ENCODE assay signal across 17 cellular contexts in genomic region chr18:24560511-24560981, GRCh38.
A peak's percentile ranks its signal among the peaks of the same experiment; 100 is the strongest.
DNase-seq lines count a peak whose midpoint lies in the region; ATAC-seq and TF ChIP-seq lines count a peak whose summit lies in the region.
"Had no signal": no experiment of that assay in that cellular context is flagged by ENCODE, and none has a peak within 500 bp of the region (broad histone marks: within the 10 kb centered on the region; RNA-seq: fewer than 3 reads in every experiment).

No MANE protein-coding gene starts in this region.

- H3K79me2 ChIP-seq in GM23338 (replicated peaks; ENCODE audit: insufficient read depth) (no peaks in the 10 kb centered on the region), trophoblast cell (ENCODE audit: control insufficient read depth, insufficient read depth, low read length, poor library complexity) (no peaks in the 10 kb centered on the region)
- H3K79me2 ChIP-seq: parathyroid adenoma had no signal

- H3K27ac ChIP-seq in GM23338 (ENCODE audit: low read depth) = no peak overlapping the region
- peak overlapping the region; percentile 65 for H3K27ac ChIP-seq in trophoblast cell (ENCODE audit: low read depth, low read length)
- H3K27ac ChIP-seq in vagina = no peak overlapping the region
- H3K27ac ChIP-seq: parathyroid adenoma, thoracic aorta had no signal

- no peaks in the 10 kb centered on the region for H3K36me3 Mint-ChIP-seq in GM23338 (ENCODE audit: low read depth)

- no peak overlapping the region for H2BK12ac ChIP-seq in trophoblast cell (ENCODE audit: low read length)

- no peaks in the 10 kb centered on the region for H3K36me3 ChIP-seq in GM23338 (ENCODE audit: insufficient read depth)
- no peaks in the 10 kb centered on the region for H3K36me3 ChIP-seq in trophoblast cell (ENCODE audit: control insufficient read depth in 1 of 2, insufficient read depth in 2 of 2, low read length in 2 of 2)
- no peaks in the 10 kb centered on the region for H3K36me3 ChIP-seq in vagina
- H3K36me3 ChIP-seq: BE2C, thoracic aorta had no signal

- peaks cover 9% of the 10 kb centered on the region for H3K79me1 ChIP-seq in trophoblast cell (ENCODE audit: low read length)

- peaks cover 20% of the 10 kb centered on the region for H3K4me1 Mint-ChIP-seq in GM23338

- H2AK5ac ChIP-seq in trophoblast cell (ENCODE audit: low read length) = no peak overlapping the region

- no peaks in the 10 kb centered on the region for H3F3A ChIP-seq in GM23338 (replicated peaks; ENCODE audit: low read depth)

- H3K9ac ChIP-seq in trophoblast cell (ENCODE audit: low read length) = no peak overlapping the region
- H3K9ac ChIP-seq: parathyroid adenoma had no signal

- H3K23ac ChIP-seq in trophoblast cell (ENCODE audit: low read length) = no peak overlapping the region

- TF ChIP-seq POLR2A in vagina (IDR thresholded peaks at IDR 0.05) = no peak

- DNase-seq in GM23338 (ENCODE audit: low spot score) = peak; percentile 86
- peak; percentile 81 for DNase-seq in NCI-H226
- peak in 40 of 42 donors; percentile 4 to 79 (median 45) for DNase-seq in head of caudate nucleus
- DNase-seq in trophoblast cell = peak; percentile 85 to 89
- DNase-seq in vagina (ENCODE audit: extremely low spot score in 2 of 2) = no peak
- DNase-seq in SW 1271 (lab: John Stamatoyannopoulos, UW) = no peak
- DNase-seq: activated CD4-positive, alpha-beta T cell treated with anti-CD3 and anti-CD28 coated beads, Interleukin-2, amount 50 U/mL, for 4 hours; activated T-cell treated with anti-CD3 and anti-CD28 coated beads, Interleukin-2, amount 50 U/mL, for 72 hours; BE2C; EL; NCI-H146; NCI-H774; SHP77 treated with DMSO at 0.1 percent for 48 hours had no signal

- H3K27ac Mint-ChIP-seq in GM23338 = no peak overlapping the region
- H3K27ac Mint-ChIP-seq: activated T-cell treated with anti-CD3 and anti-CD28 coated beads, Interleukin-2, amount 50 U/mL, for 72 hours had no signal

- H3K9me3 ChIP-seq in trophoblast cell (ENCODE audit: insufficient read depth, low read depth, low read length) (no peaks in the 10 kb centered on the region), vagina (no peaks in the 10 kb centered on the region)
- H3K9me3 ChIP-seq: BE2C, thoracic aorta had no signal

- no peak overlapping the region for H3K18ac ChIP-seq in trophoblast cell (ENCODE audit: low read length)

- H2BK5ac ChIP-seq in trophoblast cell (ENCODE audit: low read depth, low read length, poor library complexity) = peak overlapping the region; percentile 41

- H3K4me3 ChIP-seq in GM23338 = no peak overlapping the region
- H3K4me3 ChIP-seq in trophoblast cell (ENCODE audit: low read depth, low read length) = no peak overlapping the region
- H3K4me3 ChIP-seq in vagina = no peak overlapping the region
- H3K4me3 ChIP-seq: thoracic aorta had no signal

- H3K4me3 Mint-ChIP-seq in GM23338 = no peak overlapping the region; the same call in 2 of the 3 replicates
- H3K4me3 Mint-ChIP-seq: activated T-cell treated with anti-CD3 and anti-CD28 coated beads, Interleukin-2, amount 50 U/mL, for 72 hours had no signal

- H4K91ac ChIP-seq in trophoblast cell (ENCODE audit: low read depth, low read length) = no peak overlapping the region

- H3K14ac ChIP-seq in trophoblast cell (ENCODE audit: low read length) = no peak overlapping the region

- peak overlapping the region; percentile 74 for H2BK120ac ChIP-seq in trophoblast cell (ENCODE audit: insufficient read depth, low read length, poor library complexity)

- H3K27me3 ChIP-seq in GM23338 (ENCODE audit: insufficient read depth) = no peaks in the 10 kb centered on the region
- H3K27me3 ChIP-seq in trophoblast cell (ENCODE audit: insufficient read depth, low read length) = no peaks in the 10 kb centered on the region
- no peaks in the 10 kb centered on the region for H3K27me3 ChIP-seq in vagina
- H3K27me3 ChIP-seq: BE2C had no signal

- no peak overlapping the region for H4K8ac ChIP-seq in trophoblast cell (ENCODE audit: low read depth, low read length)

- no peak overlapping the region for H4K12ac ChIP-seq in trophoblast cell (ENCODE audit: low read depth, low read length)

- no peaks in the 10 kb centered on the region for H4K20me1 ChIP-seq in GM23338 (replicated peaks; ENCODE audit: insufficient read depth)

- WGBS in trophoblast cell (ENCODE audit: extremely low coverage, insufficient coverage, insufficient read length) = no CpG with 5 or more reads among the region's 7 CpGs

- ATAC-seq in GM23338 (peak; percentile 89), GM19324 (IDR thresholded peaks at IDR 0.05; ENCODE audit: low FRiP score, unreplicated experiment) (no peak), GM18511 (IDR thresholded peaks at IDR 0.05; ENCODE audit: unreplicated experiment) (no peak)
- ATAC-seq: activated T-cell treated with anti-CD3 and anti-CD28 coated beads, Interleukin-2, amount 50 U/mL, for 72 hours had no signal

- intact Hi-C loops in head of caudate nucleus (cut with DNase I) (no loop called here), vagina (cut with DNase I) (no loop called here)

- TF ChIP-seq CTCF in GM23338 (conservative IDR thresholded peaks at IDR 0.05; ENCODE audit: low read depth in 2 of 2) = no peak
- no peak for TF ChIP-seq CTCF in vagina (IDR thresholded peaks at IDR 0.05)

- H3K4me2 ChIP-seq in GM23338 (0 out of 2 replicates have a peak overlapping the region, but pooled peaks have one; percentile 16), trophoblast cell (ENCODE audit: low read length) (peak overlapping the region; percentile 40)

- H2AFZ ChIP-seq in GM23338 = no peak overlapping the region
- H2AFZ ChIP-seq in trophoblast cell (ENCODE audit: insufficient read depth, low read length, poor library complexity) = no peak overlapping the region
- H2AFZ ChIP-seq: parathyroid adenoma had no signal

- no peak overlapping the region for H3K4ac ChIP-seq in trophoblast cell (ENCODE audit: low read depth, low read length)

- peaks cover 21% of the 10 kb centered on the region for H3K4me1 ChIP-seq in GM23338 (ENCODE audit: insufficient read depth)
- peaks cover 8 to 20% of the 10 kb centered on the region in 2 experiments for H3K4me1 ChIP-seq in trophoblast cell (ENCODE audit: control insufficient read depth in 1 of 2, insufficient read depth in 2 of 2, low read length in 2 of 2)
- no peaks in the 10 kb centered on the region for H3K4me1 ChIP-seq in vagina
- H3K4me1 ChIP-seq: BE2C, parathyroid adenoma had no signal

- no peaks in the 10 kb centered on the region for H3K9me3 Mint-ChIP-seq in GM23338
- H3K9me3 Mint-ChIP-seq: activated T-cell treated with anti-CD3 and anti-CD28 coated beads, Interleukin-2, amount 50 U/mL, for 72 hours had no signal

- no peaks in the 10 kb centered on the region for H3K9me2 ChIP-seq in GM23338 (ENCODE audit: insufficient read depth)

- peaks cover 3% of the 10 kb centered on the region for H3K27me3 Mint-ChIP-seq in GM23338 (ENCODE audit: insufficient read depth, low read depth, poor library complexity)

TF ChIP-seq in GM23338, 12 proteins besides CTCF, POLR2A, EP300 and RAD21 (continues in another document):
- TF ChIP-seq CREB1 (CRISPR knock-in tag; IDR thresholded peaks at IDR 0.05; ENCODE audit: low read depth) = peak; percentile 40; the same call in 1 of the 2 replicates
- no peak for TF ChIP-seq ETS1 (IDR thresholded peaks at IDR 0.05)
- no peak for TF ChIP-seq STAT1 (IDR thresholded peaks at IDR 0.05; ENCODE audit: unreplicated experiment)
- no peak for TF ChIP-seq NANOG (IDR thresholded peaks at IDR 0.05; ENCODE audit: borderline replicate concordance)
- TF ChIP-seq ZNF331 (CRISPR knock-in tag; IDR thresholded peaks at IDR 0.05; ENCODE audit: low read depth) = no peak

Comparison
In these comparisons a context has a peak if more than half of its experiments do, and no peak if none do; other contexts are left out.
1. DNase-seq: peak in GM23338 (single experiment), NCI-H226 (single experiment), head of caudate nucleus (40 of 42) and trophoblast cell (2 of 2); none in vagina (0 of 2) and SW 1271 (0 of 2).